In the genomic region with DNA sequence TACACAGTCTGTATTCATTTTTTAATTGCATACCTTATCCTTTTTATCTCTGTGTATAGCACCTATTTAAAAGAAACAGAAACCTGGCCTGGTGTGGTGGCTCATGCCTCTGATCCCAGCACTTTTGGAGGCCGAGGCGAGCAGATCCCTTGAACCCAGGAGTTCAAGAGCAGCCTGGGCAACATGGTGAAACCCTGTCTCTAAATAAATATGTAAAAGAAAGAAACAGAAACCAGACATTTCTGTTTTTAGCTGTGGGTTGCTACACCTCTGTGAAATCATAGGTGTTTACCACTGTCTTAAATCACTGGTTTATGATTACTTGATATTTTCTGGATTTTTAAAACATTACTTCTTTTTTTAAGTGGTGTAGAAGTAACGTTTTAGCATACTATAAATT, we compare ENCODE assay signal across 15 cellular contexts. TPM values are rescaled to one million over a fixed set of nuclear protein-coding genes. Genes with fewer than 3 reads are reported as not detected.
A peak's percentile ranks its signal among the peaks of the same experiment; 100 is the strongest.
DNase-seq lines count a peak whose midpoint lies in the region; ATAC-seq and TF ChIP-seq lines count a peak whose summit lies in the region.
"Had no signal": no experiment of that assay in that cellular context is flagged by ENCODE, and none has a peak within 500 bp of the region (broad histone marks: within the 10 kb centered on the region; RNA-seq: fewer than 3 reads in every experiment).

No MANE protein-coding gene starts in this region.

- H3K4me1 ChIP-seq in mammary epithelial cell (ENCODE audit: insufficient read depth, low read length), result no peaks in the 10 kb centered on the region
- H3K4me1 ChIP-seq in HUES48 (ENCODE audit: control insufficient read depth, insufficient read depth, low read length), result peaks cover 36% of the 10 kb centered on the region
- no peaks in the 10 kb centered on the region for H3K4me1 ChIP-seq in PC-3 (ENCODE audit: insufficient read depth, low read length)
- H3K4me1 ChIP-seq: BE2C had no signal

- DNase-seq in mammary epithelial cell, result no peak
- DNase-seq in MCF 10A (ENCODE audit: unreplicated experiment), result no peak
- DNase-seq in caudate nucleus (lab: John Stamatoyannopoulos, UW), result no peak
- DNase-seq in CD14-positive monocyte (ENCODE audit: low spot score), result no peak
- no peak for DNase-seq in ACHN
- no peak for DNase-seq in PC-3
- no peak for DNase-seq in T-helper 17 cell
- DNase-seq: BE2C; CD4-positive, alpha-beta memory T cell; NCI-H1417 treated with DMSO at 0.1 percent for 48 hours; NCI-H1930; NCI-H446 treated with DMSO at 0.1 percent for 48 hours; SW 1271 had no signal

- peaks cover 5% of the 10 kb centered on the region for H3K4me1 Mint-ChIP-seq in MCF 10A (ENCODE audit: insufficient read depth, unreplicated experiment)
- no peaks in the 10 kb centered on the region for H3K4me1 Mint-ChIP-seq in CD14-positive monocyte
- H3K4me1 Mint-ChIP-seq in T-helper 17 cell, result no peaks in the 10 kb centered on the region
- H3K4me1 Mint-ChIP-seq: CD4-positive, alpha-beta memory T cell had no signal

- POLR2A ChIA-PET in MCF 10A (lab: Yijun Ruan, JAX), result no interaction called here
- POLR2A ChIA-PET in PC-3 (lab: Charles Lee; ENCODE audit: unreplicated experiment), result no interaction called here

- BruUV-seq in mammary epithelial cell (replicated peaks; lab: Mats Ljungman, UMichigan) (no TSS peak), MCF 10A (replicated peaks; lab: Mats Ljungman, UMichigan) (no TSS peak), PC-3 (replicated peaks; lab: Mats Ljungman, UMichigan) (no TSS peak)

- H3K9me3 Mint-ChIP-seq in MCF 10A (ENCODE audit: unreplicated experiment), result no peaks in the 10 kb centered on the region
- H3K9me3 Mint-ChIP-seq in CD14-positive monocyte, result peaks cover 0 to 1% (median 0%) of the 10 kb centered on the region in 7 donors

- H3K4me2 ChIP-seq in mammary epithelial cell (ENCODE audit: insufficient read depth, low read depth, low read length) (no peak overlapping the region), PC-3 (ENCODE audit: low read length) (no peak overlapping the region)

- CTCF ChIA-PET in mammary epithelial cell (lab: Charles Lee; ENCODE audit: low non-redundant PET), result no interaction called here
- CTCF ChIA-PET in MCF 10A (lab: Yijun Ruan, JAX), result interaction anchor here (1.4 kb wide), 1 partner anchor 34 kb away, joined by 5 read pairs; no protein-coding TSS in a partner anchor
- CTCF ChIA-PET in PC-3 (lab: Charles Lee), result no interaction called here

- ATAC-seq in PC-3 (no peak), T-helper 17 cell (no peak)

- H3K9me2 ChIP-seq in PC-3 (replicated peaks; ENCODE audit: low read length), result no peaks in the 10 kb centered on the region

- in situ Hi-C loops in mammary epithelial cell (cut with MboI; ENCODE audit: low sequenced_read_pairs in 2 of 2), result no loop called here
- in situ Hi-C loops in ACHN (cut with HindIII; ENCODE audit: low pct_ligation_motif_present, low pct_unique_long_range_greater_than_20kb, low sequenced_read_pairs), result no loop called here

- H3F3A ChIP-seq in PC-3 (ENCODE audit: low read length, unreplicated experiment), result no peaks in the 10 kb centered on the region

- H3K4me3 ChIP-seq in mammary epithelial cell (replicated peaks in 1 of 3; ENCODE audit: insufficient read depth in 1 of 3, low read depth in 2 of 3, low read length in 3 of 3), result no peak overlapping the region
- H3K4me3 ChIP-seq in HUES48 (ENCODE audit: low read depth, low read length), result no peak overlapping the region
- H3K4me3 ChIP-seq in PC-3 (ENCODE audit: low read length), result no peak overlapping the region

- H3K4me3 Mint-ChIP-seq in MCF 10A (ENCODE audit: unreplicated experiment) (no peak overlapping the region), CD14-positive monocyte (no peak overlapping the region), T-helper 17 cell (no peak overlapping the region)
- H3K4me3 Mint-ChIP-seq: CD4-positive, alpha-beta memory T cell had no signal

- H3K36me3 Mint-ChIP-seq in MCF 10A (ENCODE audit: insufficient read depth, unreplicated experiment) (peaks cover 5% of the 10 kb centered on the region), CD14-positive monocyte (no peaks in the 10 kb centered on the region), T-helper 17 cell (ENCODE audit: low read depth) (no peaks in the 10 kb centered on the region)
- H3K36me3 Mint-ChIP-seq: CD4-positive, alpha-beta memory T cell had no signal

- no peaks in the 10 kb centered on the region for H3K79me2 ChIP-seq in mammary epithelial cell (ENCODE audit: insufficient read depth, low read length)
- no peaks in the 10 kb centered on the region for H3K79me2 ChIP-seq in PC-3 (ENCODE audit: low read length)

- H4K20me1 ChIP-seq in mammary epithelial cell (ENCODE audit: insufficient read depth, low read length), result no peaks in the 10 kb centered on the region
- H4K20me1 ChIP-seq in PC-3 (ENCODE audit: low read length), result no peaks in the 10 kb centered on the region

- 40% methylated on average over 3 of the region's 3 CpGs for WGBS in mammary epithelial cell (ENCODE audit: low coverage, missing lambda C conversion rate)

- H3K27me3 Mint-ChIP-seq in MCF 10A (ENCODE audit: insufficient read depth, unreplicated experiment), result no peaks in the 10 kb centered on the region
- H3K27me3 Mint-ChIP-seq in CD14-positive monocyte (ENCODE audit: low read depth in 3 of 3), result peaks cover 0 to 3% (median 0%) of the 10 kb centered on the region in 3 donors
- peaks cover 4% of the 10 kb centered on the region for H3K27me3 Mint-ChIP-seq in T-helper 17 cell
- H3K27me3 Mint-ChIP-seq: CD4-positive, alpha-beta memory T cell had no signal

- H3K27ac ChIP-seq in mammary epithelial cell (ENCODE audit: insufficient read depth, low read depth, low read length) (no peak overlapping the region), HUES48 (ENCODE audit: low read depth, low read length) (peak overlapping the region; percentile 21), caudate nucleus (ENCODE audit: low read depth, low read length) (peak overlapping the region; percentile 46), PC-3 (ENCODE audit: low read length) (no peak overlapping the region)
- H3K27ac ChIP-seq: 22Rv1 had no signal

- no peaks in the 10 kb centered on the region for H3K36me3 ChIP-seq in mammary epithelial cell (ENCODE audit: insufficient read depth, low read length)
- H3K36me3 ChIP-seq in HUES48 (ENCODE audit: control insufficient read depth, insufficient read depth, low read length), result no peaks in the 10 kb centered on the region
- no peaks in the 10 kb centered on the region for H3K36me3 ChIP-seq in PC-3 (ENCODE audit: low read depth, low read length)
- H3K36me3 ChIP-seq: BE2C had no signal

- no peaks in the 10 kb centered on the region for H3K9me3 ChIP-seq in mammary epithelial cell (replicated peaks; ENCODE audit: insufficient read depth, low read length)
- H3K9me3 ChIP-seq in HUES48 (ENCODE audit: control insufficient read depth, insufficient read depth, low read length), result no peaks in the 10 kb centered on the region
- H3K9me3 ChIP-seq in PC-3 (ENCODE audit: low read length), result no peaks in the 10 kb centered on the region
- no peaks in the 10 kb centered on the region for H3K9me3 ChIP-seq in T-helper 17 cell (ENCODE audit: control insufficient read depth, low read length, poor library complexity, severe bottlenecking)
- H3K9me3 ChIP-seq: BE2C had no signal

- dilution Hi-C loops in mammary epithelial cell (cut with HindIII; ENCODE audit: low sequenced_read_pairs), result no loop called here

- intact Hi-C loops in mammary epithelial cell (cut with micrococcal nuclease) (no loop called here), MCF 10A (cut with micrococcal nuclease) (no loop called here), CD14-positive monocyte (cut with micrococcal nuclease) (no loop called here), PC-3 (cut with micrococcal nuclease) (no loop called here)

- TF ChIP-seq CTCF in mammary epithelial cell (conservative IDR thresholded peaks at IDR 0.05 in 1 of 2, IDR thresholded peaks at IDR 0.05 in 1 of 2; ENCODE audit: extremely low read depth in 1 of 2, insufficient read depth in 1 of 2, low read depth in 1 of 2, low read length in 2 of 2) (no peak), MCF 10A (IDR thresholded peaks at IDR 0.05; ENCODE audit: unreplicated experiment) (no peak), CD14-positive monocyte (IDR thresholded peaks at IDR 0.05) (no peak), PC-3 (conservative IDR thresholded peaks at IDR 0.05; ENCODE audit: low read depth, low read length) (no peak)

- H3K9ac ChIP-seq in mammary epithelial cell (ENCODE audit: insufficient read depth, low read length), result no peak overlapping the region
- H3K9ac ChIP-seq in HUES48 (ENCODE audit: low read depth, low read length), result no peak overlapping the region
- no peak overlapping the region for H3K9ac ChIP-seq in PC-3 (ENCODE audit: low read length)

- H3K27ac Mint-ChIP-seq in MCF 10A (ENCODE audit: low read depth, unreplicated experiment) (no peak overlapping the region), CD14-positive monocyte (peak overlapping the region in 1 of 7 donors; percentile 46), T-helper 17 cell (no peak overlapping the region)
- H3K27ac Mint-ChIP-seq: CD4-positive, alpha-beta memory T cell had no signal

- peak overlapping the region; percentile 44 for H2AFZ ChIP-seq in mammary epithelial cell (ENCODE audit: low read depth, low read length)
- H2AFZ ChIP-seq in PC-3 (ENCODE audit: low read length), result no peak overlapping the region

- no peaks in the 10 kb centered on the region for H3K27me3 ChIP-seq in mammary epithelial cell (ENCODE audit: insufficient read depth, low read length)
- no peaks in the 10 kb centered on the region for H3K27me3 ChIP-seq in HUES48 (ENCODE audit: control insufficient read depth, insufficient read depth, low read length)
- H3K27me3 ChIP-seq in PC-3 (ENCODE audit: low read length), result peaks cover 41% of the 10 kb centered on the region
- H3K27me3 ChIP-seq: BE2C had no signal

RNA-seq across cellular contexts. Expression of gene PTPRZ1, which starts 41.0 kb away (rescaled TPM):
- total RNA-seq in mammary epithelial cell (10 to 100 TPM in 1 of 2 donors, 1 to 10 TPM in 1; 6.2 to 46.1 TPM), MCF 10A (2022) (9.8 and 11.1 TPM in 2 replicates), PC-3 (2014; rRNA removed) (not detected in 2 replicates), T-helper 17 cell (not detected)
- polyA plus RNA-seq in mammary epithelial cell (17.1 TPM), CD14-positive monocyte (not detected)
- 10.2 TPM for polyA minus RNA-seq in mammary epithelial cell
- total RNA-seq: CD4-positive, alpha-beta memory T cell had no signal
- polyA plus RNA-seq: CD4-positive, alpha-beta memory T cell had no signal

Comparison
In these comparisons a context has a peak if more than half of its experiments do, and no peak if none do; other contexts are left out.
1. H3K27ac ChIP-seq: peak in HUES48 (single experiment) and caudate nucleus (single experiment); none in mammary epithelial cell (single experiment) and PC-3 (single experiment).